In genomic region chr6:403659-404655, GRCh38 we compare ENCODE assay signal across 13 cellular contexts. TPM values are rescaled to one million over a fixed set of nuclear protein-coding genes. Genes with fewer than 3 reads are reported as not detected.
DNase-seq lines count a peak whose midpoint lies in the region; ATAC-seq and TF ChIP-seq lines count a peak whose summit lies in the region.
"Had no signal": no experiment of that assay in that cellular context is flagged by ENCODE, and none has a peak within 500 bp of the region (broad histone marks: within the 10 kb centered on the region; RNA-seq: fewer than 3 reads in every experiment).

No MANE protein-coding gene starts in this region.

- H3K9me3 Mint-ChIP-seq in activated CD4-positive, alpha-beta memory T cell treated with anti-CD3 and anti-CD28 coated beads, Interleukin-2, amount 10 ng/mL, durations not matched to agents 7 days and 5 days = no peaks in the 10 kb centered on the region
- peaks cover 25% of the 10 kb centered on the region; the same call in 1 of the 2 replicates for H3K9me3 Mint-ChIP-seq in HFFc6

- peaks cover 98% of the 10 kb centered on the region for H3K36me3 Mint-ChIP-seq in activated CD4-positive, alpha-beta memory T cell treated with anti-CD3 and anti-CD28 coated beads, Interleukin-2, amount 10 ng/mL, durations not matched to agents 7 days and 5 days (ENCODE audit: low read depth)
- H3K36me3 Mint-ChIP-seq in HFFc6 (ENCODE audit: low read depth) = peaks cover 9% of the 10 kb centered on the region; the same call in 1 of the 2 replicates

- no peaks in the 10 kb centered on the region for H3K27me3 Mint-ChIP-seq in activated CD4-positive, alpha-beta memory T cell treated with anti-CD3 and anti-CD28 coated beads, Interleukin-2, amount 10 ng/mL, durations not matched to agents 7 days and 5 days
- H3K27me3 Mint-ChIP-seq in HFFc6 (ENCODE audit: insufficient read depth) = peaks cover 22% of the 10 kb centered on the region

- TF ChIP-seq CTCF in transverse colon (IDR thresholded peaks at IDR 0.05) (no peak), HFFc6 (IDR thresholded peaks at IDR 0.05) (no peak)

- TF ChIP-seq POLR2A in transverse colon (IDR thresholded peaks at IDR 0.05) = no peak

- H3K27me3 ChIP-seq in effector memory CD4-positive, alpha-beta T cell (replicated peaks; ENCODE audit: control insufficient read depth, insufficient read depth, low read length, poor library complexity, severe bottlenecking) = no peaks in the 10 kb centered on the region
- H3K27me3 ChIP-seq in transverse colon = peaks cover 7% of the 10 kb centered on the region

- H3K4me3 ChIP-seq in effector memory CD4-positive, alpha-beta T cell (ENCODE audit: insufficient read depth, low read depth, low read length, poor library complexity, severe bottlenecking) = peak overlapping the region; percentile 17
- H3K4me3 ChIP-seq in transverse colon = no peak overlapping the region
- H3K4me3 ChIP-seq: neural progenitor cell had no signal

- WGBS in transverse colon (ENCODE audit: low coverage in 1 of 2), 2 donors = 41 to 53% methylated on average over 3 to 19 of the region's 19 CpGs

- POLR2A ChIA-PET in activated CD4-positive, alpha-beta memory T cell treated with anti-CD3 and anti-CD28 coated beads, Interleukin-2, amount 10 ng/mL, durations not matched to agents 7 days and 5 days (lab: Charles Lee) = interaction anchor here (0.7 to 15.6 kb wide), 25 partner anchors 10 to 280 kb away, joined by 3 to 328 read pairs (median 5); partner anchors contain the start of genes DUSP22 and IRF4

- peaks cover 92% of the 10 kb centered on the region for H3K4me1 Mint-ChIP-seq in activated CD4-positive, alpha-beta memory T cell treated with anti-CD3 and anti-CD28 coated beads, Interleukin-2, amount 10 ng/mL, durations not matched to agents 7 days and 5 days
- H3K4me1 Mint-ChIP-seq in HFFc6 (ENCODE audit: low read depth) = no peaks in the 10 kb centered on the region

- H3K36me3 ChIP-seq in effector memory CD4-positive, alpha-beta T cell (ENCODE audit: control insufficient read depth, insufficient read depth, low read length) = peaks cover 6% of the 10 kb centered on the region
- no peaks in the 10 kb centered on the region for H3K36me3 ChIP-seq in transverse colon
- H3K36me3 ChIP-seq: neural progenitor cell had no signal

- H3K27ac Mint-ChIP-seq in activated CD4-positive, alpha-beta memory T cell treated with anti-CD3 and anti-CD28 coated beads, Interleukin-2, amount 10 ng/mL, durations not matched to agents 7 days and 5 days = peak overlapping the region; percentile 75
- no peak overlapping the region for H3K27ac Mint-ChIP-seq in HFFc6
- H3K27ac Mint-ChIP-seq: neural progenitor cell had no signal

- H3K4me1 ChIP-seq in effector memory CD4-positive, alpha-beta T cell (ENCODE audit: control insufficient read depth, insufficient read depth, low read length, poor library complexity, severe bottlenecking) = peaks cover 10% of the 10 kb centered on the region
- H3K4me1 ChIP-seq in transverse colon = peaks cover 0 to 6% (median 0%) of the 10 kb centered on the region in 4 donors
- H3K4me1 ChIP-seq: neural progenitor cell had no signal

- ATAC-seq in GM18867 (IDR thresholded peaks at IDR 0.05; ENCODE audit: unreplicated experiment) = no peak

- H3K27ac ChIP-seq in effector memory CD4-positive, alpha-beta T cell (ENCODE audit: insufficient read depth, low read length, poor library complexity, severe bottlenecking) = no peak overlapping the region
- H3K27ac ChIP-seq in transverse colon = no peak overlapping the region
- H3K27ac ChIP-seq: neural progenitor cell had no signal

- peak; percentile 55 for DNase-seq in activated T-cell treated with anti-CD3 and anti-CD28 coated beads for 24 hours (ENCODE audit: low read depth)
- no peak for DNase-seq in activated T-cell treated with anti-CD3 and anti-CD28 coated beads, Interleukin-2, amount 50 U/mL, for 1 hour
- DNase-seq in activated CD4-positive, alpha-beta memory T cell treated with anti-CD3 and anti-CD28 coated beads, Interleukin-2, amount 10 ng/mL, durations not matched to agents 7 days and 5 days = peak; percentile 54
- no peak for DNase-seq in effector memory CD4-positive, alpha-beta T cell
- peak; percentile 55 for DNase-seq in transverse colon
- no peak for DNase-seq in HFFc6
- DNase-seq in germinal center (ENCODE audit: low spot score) = no peak
- DNase-seq: kidney glomerular epithelial cell, NCI-H1694 had no signal

- no peak for TF ChIP-seq EP300 in transverse colon (IDR thresholded peaks at IDR 0.05; ENCODE audit: low read depth)

- intact Hi-C loops in transverse colon (cut with DNase I; ENCODE audit: low total_unique reads) = loop anchor here (5.0 kb wide), 1 partner anchor 217 kb away; no protein-coding TSS in a partner anchor

- H3K4me3 Mint-ChIP-seq in activated CD4-positive, alpha-beta memory T cell treated with anti-CD3 and anti-CD28 coated beads, Interleukin-2, amount 10 ng/mL, durations not matched to agents 7 days and 5 days = peak overlapping the region; percentile 52
- H3K4me3 Mint-ChIP-seq in HFFc6 = no peak overlapping the region
- H3K4me3 Mint-ChIP-seq: neural progenitor cell had no signal

- no peaks in the 10 kb centered on the region for H3K9me3 ChIP-seq in effector memory CD4-positive, alpha-beta T cell (ENCODE audit: control insufficient read depth, low read length)
- H3K9me3 ChIP-seq in transverse colon = no peaks in the 10 kb centered on the region

- in situ Hi-C loops in transverse colon (cut with MboI; ENCODE audit: low pct_ligation_motif_present in 1 of 4, low pct_unique_long_range_greater_than_20kb in 1 of 4, low sequenced_read_pairs in 3 of 4) = no loop called here

- CTCF ChIA-PET in activated CD4-positive, alpha-beta memory T cell treated with anti-CD3 and anti-CD28 coated beads, Interleukin-2, amount 10 ng/mL, durations not matched to agents 7 days and 5 days (lab: Charles Lee) = interaction anchor here (1.0 to 4.0 kb wide), 5 partner anchors 12 to 215 kb away, joined by 3 to 45 read pairs (median 3); partner anchors contain the start of gene IRF4

RNA-seq across cellular contexts. Expression of gene IRF4, which starts 12.4 kb away (rescaled TPM):
- total RNA-seq in activated CD4-positive, alpha-beta memory T cell treated with anti-CD3 and anti-CD28 coated beads, Interleukin-2, amount 10 ng/mL, durations not matched to agents 7 days and 5 days = 100 to 1,000 TPM; 171 to 178 TPM
- total RNA-seq in transverse colon = 10 to 100 TPM in 1 of 4 donors, 1 to 10 TPM in 2, under 1 TPM in 1; 0.40 to 18.4 (median 4.3) TPM
- not detected for total RNA-seq in HFFc6 (2021; fragmentation: NEBNext Ultra II Directional; extraction: Animal tissue kit (Norgen Biotek cat#: 25700))
- total RNA-seq: A172, HT-29 had no signal

Comparison
In these comparisons a context has a peak if more than half of its experiments do, and no peak if none do; other contexts are left out.
1. DNase-seq: peak in activated T-cell treated with anti-CD3 and anti-CD28 coated beads for 24 hours (single experiment), activated CD4-positive, alpha-beta memory T cell treated with anti-CD3 and anti-CD28 coated beads, Interleukin-2, amount 10 ng/mL, durations not matched to agents 7 days and 5 days (single experiment) and transverse colon (single experiment); none in activated T-cell treated with anti-CD3 and anti-CD28 coated beads, Interleukin-2, amount 50 U/mL, for 1 hour (single experiment), effector memory CD4-positive, alpha-beta T cell (0 of 3), HFFc6 (single experiment) and germinal center (single experiment).
2. RNA of gene IRF4, which starts 12.4 kb away (total RNA-seq): 171 to 178 TPM in activated CD4-positive, alpha-beta memory T cell treated with anti-CD3 and anti-CD28 coated beads, Interleukin-2, amount 10 ng/mL, durations not matched to agents 7 days and 5 days; 0.40 to 18.4 TPM in transverse colon and not detected in HFFc6; every median in the first group is over 4 times any median in the second.